In genomic region chr1:39635871-39636210, GRCh38 we compare ENCODE assay signal across 23 cellular contexts. TPM values are rescaled to one million over a fixed set of nuclear protein-coding genes. Genes with fewer than 3 reads are reported as not detected.
DNase-seq lines count a peak whose midpoint lies in the region; ATAC-seq and TF ChIP-seq lines count a peak whose summit lies in the region.
"Had no signal": no experiment of that assay in that cellular context is flagged by ENCODE, and none has a peak within 500 bp of the region (broad histone marks: within the 10 kb centered on the region; RNA-seq: fewer than 3 reads in every experiment).

No MANE protein-coding gene starts in this region.

- H3K36me3 Mint-ChIP-seq in type B pancreatic cell, result no peaks in the 10 kb centered on the region
- H3K36me3 Mint-ChIP-seq: memory B cell, naive B cell had no signal

- H3K36me3 ChIP-seq in heart left ventricle (peaks cover 0 to 17% (median 8%) of the 10 kb centered on the region in 9 donors), hepatocyte (replicated peaks; ENCODE audit: insufficient read depth, low read depth) (no peaks in the 10 kb centered on the region), gastrocnemius medialis (no peaks in the 10 kb centered on the region)
- H3K36me3 ChIP-seq: ovary, suprapubic skin had no signal

- no peak overlapping the region for H3K27ac Mint-ChIP-seq in type B pancreatic cell
- H3K27ac Mint-ChIP-seq: memory B cell, naive B cell had no signal

- peaks cover 9% of the 10 kb centered on the region for H3K79me2 ChIP-seq in hepatocyte

- H3K4me3 ChIP-seq in heart left ventricle, result peak overlapping the region; percentile 8 to 96 (median 74)
- H3K4me3 ChIP-seq in hepatocyte, result no peak overlapping the region
- peak overlapping the region in 2 of 4 donors; percentile 26 to 53 for H3K4me3 ChIP-seq in gastrocnemius medialis
- H3K4me3 ChIP-seq: GM12878, ovary, suprapubic skin had no signal

- intact Hi-C loops in heart left ventricle (cut with DNase I) (no loop called here), left cardiac atrium (cut with DNase I) (no loop called here), gastrocnemius medialis (cut with DNase I; ENCODE audit: low total_unique reads) (no loop called here)

- H3K9me3 ChIP-seq in heart left ventricle (no peaks in the 10 kb centered on the region), hepatocyte (ENCODE audit: low read depth) (no peaks in the 10 kb centered on the region), gastrocnemius medialis (no peaks in the 10 kb centered on the region)
- H3K9me3 ChIP-seq: ovary, suprapubic skin had no signal

- peak overlapping the region; percentile 72 to 97 (median 86) for H3K27ac ChIP-seq in heart left ventricle
- peak overlapping the region; percentile 43 for H3K27ac ChIP-seq in hepatocyte
- peak overlapping the region; percentile 61 to 75 (median 66) for H3K27ac ChIP-seq in gastrocnemius medialis
- H3K27ac ChIP-seq: 22Rv1, ovary, suprapubic skin had no signal

- H3K4me2 ChIP-seq in hepatocyte, result peak overlapping the region; percentile 83

- H2AFZ ChIP-seq in hepatocyte, result no peak overlapping the region

- TF ChIP-seq POLR2A in heart left ventricle (IDR thresholded peaks at IDR 0.05) (no peak), gastrocnemius medialis (IDR thresholded peaks at IDR 0.05) (no peak)

- H3K4me3 Mint-ChIP-seq in type B pancreatic cell, result peak overlapping the region; percentile 40
- H3K4me3 Mint-ChIP-seq: memory B cell, naive B cell had no signal

- H3K4me1 Mint-ChIP-seq in type B pancreatic cell (ENCODE audit: unreplicated experiment), result peaks cover 36% of the 10 kb centered on the region
- H3K4me1 Mint-ChIP-seq: memory B cell had no signal

- ATAC-seq in heart left ventricle (no peak), left cardiac atrium (no peak), gastrocnemius medialis (no peak), GM18498 (IDR thresholded peaks at IDR 0.05; ENCODE audit: unreplicated experiment) (no peak)
- ATAC-seq: GM12878 had no signal

- H4K20me1 ChIP-seq in hepatocyte (ENCODE audit: insufficient read depth, poor library complexity, severe bottlenecking), result no peaks in the 10 kb centered on the region

- TF ChIP-seq CTCF in heart left ventricle (IDR thresholded peaks at IDR 0.05) (no peak), hepatocyte (IDR thresholded peaks at IDR 0.05; ENCODE audit: poor library complexity) (no peak), gastrocnemius medialis (IDR thresholded peaks at IDR 0.05 in 4 of 5, conservative IDR thresholded peaks at IDR 0.05 in 1 of 5) (no peak), type B pancreatic cell (conservative IDR thresholded peaks at IDR 0.05) (no peak)

- no peaks in the 10 kb centered on the region for H3K9me2 ChIP-seq in hepatocyte (replicated peaks; ENCODE audit: insufficient read depth)

- no peaks in the 10 kb centered on the region for H3K9me3 Mint-ChIP-seq in type B pancreatic cell
- H3K9me3 Mint-ChIP-seq: memory B cell had no signal

- H3K27me3 ChIP-seq in heart left ventricle (peaks cover 0 to 21% (median 0%) of the 10 kb centered on the region in 9 donors), hepatocyte (peaks cover 71% of the 10 kb centered on the region), gastrocnemius medialis (peaks cover 0 to 9% (median 5%) of the 10 kb centered on the region in 3 donors)
- H3K27me3 ChIP-seq: ovary had no signal

- H3K27me3 Mint-ChIP-seq in type B pancreatic cell, result peaks cover 81% of the 10 kb centered on the region

- in situ Hi-C loops in gastrocnemius medialis (cut with MboI; ENCODE audit: low sequenced_read_pairs in 4 of 4), result no loop called here

- DNase-seq in heart left ventricle, result no peak
- no peak for DNase-seq in left cardiac atrium
- no peak for DNase-seq in hepatocyte (ENCODE audit: low spot score)
- no peak for DNase-seq in gastrocnemius medialis
- no peak for DNase-seq in type B pancreatic cell (ENCODE audit: extremely low spot score, unreplicated experiment)
- no peak for DNase-seq in NCI-H526 treated with DMSO at 0.1 percent for 48 hours (lab: John Stamatoyannopoulos, UW)
- no peak for DNase-seq in NCI-H526 (lab: John Stamatoyannopoulos, UW)
- DNase-seq: activated CD4-positive, CD25-positive, alpha-beta regulatory T cell treated with anti-CD3 and anti-CD28 coated beads, Interleukin-2, amount 50 U/mL, for 72 hours; activated T-cell treated with anti-CD3 and anti-CD28 coated beads, Interleukin-2, amount 50 U/mL, for 1 hour; dermis blood vessel endothelial cell; DMS79 treated with DMSO at 0.1 percent for 48 hours; naive B cell; NCI-H146; ovary; stimulated activated CD4-positive, alpha-beta T cell treated with anti-CD3 and anti-CD28 coated beads, Interleukin-1b, Interleukin-23, amount 100 ng/mL, for 48 hours had no signal

- H3K4me1 ChIP-seq in heart left ventricle (peaks cover 0 to 47% (median 11%) of the 10 kb centered on the region in 12 donors), hepatocyte (ENCODE audit: insufficient read depth) (no peaks in the 10 kb centered on the region), gastrocnemius medialis (peaks cover 7 to 14% of the 10 kb centered on the region in 2 donors)

- WGBS in heart left ventricle, 4 donors, result 45 to 68% (median 56%) methylated on average over 2 of the region's 2 CpGs
- WGBS in hepatocyte (ENCODE audit: low lambda C conversion rate, missing lambda C conversion rate), result 69% methylated on average over 2 of the region's 2 CpGs

RNA-seq across cellular contexts. Expression of gene HEYL, which starts 3.6 kb away (rescaled TPM):
- 10 to 100 TPM in 7 of 9 donors, 1 to 10 TPM in 2; 7.0 to 35.2 (median 18.8) TPM for total RNA-seq in heart left ventricle
- polyA plus RNA-seq in heart left ventricle, result 10 to 100 TPM; 10.6 to 23.3 TPM
- 10 to 100 TPM; 19.1 to 40.0 TPM for total RNA-seq in left cardiac atrium
- 9.0 and 10.9 TPM in 2 replicates for total RNA-seq in hepatocyte
- polyA plus RNA-seq in hepatocyte, result 17.9 and 24.8 TPM in 2 replicates
- 1 to 10 TPM in 3 of 4 donors, under 1 TPM in 1; 0.78 to 3.3 (median 2.4) TPM for total RNA-seq in gastrocnemius medialis
- 0.83 and 4.3 TPM in 2 replicates for total RNA-seq in type B pancreatic cell (ENCODE audit: low replicate concordance)

RNA-seq across cellular contexts. Expression of gene NT5C1A, which starts 36.1 kb away (rescaled TPM):
- total RNA-seq in heart left ventricle (10 to 100 TPM in 8 of 9 donors, 1 to 10 TPM in 1; 3.3 to 46.6 (median 23.8) TPM), left cardiac atrium (10 to 100 TPM; 10.6 to 22.8 TPM), hepatocyte (2.1 and 5.1 TPM in 2 replicates), gastrocnemius medialis (10 to 100 TPM; 10.8 to 85.5 (median 59.9) TPM), type B pancreatic cell (ENCODE audit: low replicate concordance) (0.43 TPM in 1 of 2 replicates, not detected in the other)
- polyA plus RNA-seq in heart left ventricle (1 to 10 TPM; 2.0 to 2.2 TPM), hepatocyte (1.0 and 1.8 TPM in 2 replicates)
- total RNA-seq: dermis blood vessel endothelial cell, fibroblast of villous mesenchyme, M059J, suprapubic skin had no signal

RNA-seq across cellular contexts. Expression of gene HPCAL4, which starts 55.4 kb away (rescaled TPM):
- total RNA-seq in heart left ventricle (1 to 10 TPM in 1 of 9 donors, under 1 TPM in 8; 0.12 to 1.2 (median 0.39) TPM), left cardiac atrium (1 to 10 TPM in 1 of 2 donors, under 1 TPM in 1; 0.58 to 2.6 TPM), hepatocyte (14.2 and 15.8 TPM in 2 replicates), gastrocnemius medialis (1 to 10 TPM in 3 of 4 donors, under 1 TPM in 1; 0.92 to 9.0 (median 3.2) TPM), type B pancreatic cell (ENCODE audit: low replicate concordance) (0.21 and 0.53 TPM in 2 replicates)
- polyA plus RNA-seq in heart left ventricle (under 1 TPM; 0.46 to 0.69 TPM), hepatocyte (12.6 and 13.8 TPM in 2 replicates)
- total RNA-seq: fibroblast of villous mesenchyme, sciatic nerve had no signal

RNA-seq across cellular contexts. Expression of gene PABPC4, which starts 59.3 kb away (rescaled TPM):
- 100 to 1,000 TPM; 193 to 283 (median 236) TPM for total RNA-seq in heart left ventricle
- 100 to 1,000 TPM; 146 to 190 TPM for polyA plus RNA-seq in heart left ventricle
- total RNA-seq in left cardiac atrium, result 100 to 1,000 TPM; 206 to 343 TPM
- 100 and 130 TPM in 2 replicates for total RNA-seq in hepatocyte
- 71.5 and 82.3 TPM in 2 replicates for polyA plus RNA-seq in hepatocyte
- 100 to 1,000 TPM; 259 to 468 (median 371) TPM for total RNA-seq in gastrocnemius medialis
- total RNA-seq in type B pancreatic cell (ENCODE audit: low replicate concordance), result 283 and 291 TPM in 2 replicates
